9 cellular contexts compared by ENCODE assay signal in the genomic region with DNA sequence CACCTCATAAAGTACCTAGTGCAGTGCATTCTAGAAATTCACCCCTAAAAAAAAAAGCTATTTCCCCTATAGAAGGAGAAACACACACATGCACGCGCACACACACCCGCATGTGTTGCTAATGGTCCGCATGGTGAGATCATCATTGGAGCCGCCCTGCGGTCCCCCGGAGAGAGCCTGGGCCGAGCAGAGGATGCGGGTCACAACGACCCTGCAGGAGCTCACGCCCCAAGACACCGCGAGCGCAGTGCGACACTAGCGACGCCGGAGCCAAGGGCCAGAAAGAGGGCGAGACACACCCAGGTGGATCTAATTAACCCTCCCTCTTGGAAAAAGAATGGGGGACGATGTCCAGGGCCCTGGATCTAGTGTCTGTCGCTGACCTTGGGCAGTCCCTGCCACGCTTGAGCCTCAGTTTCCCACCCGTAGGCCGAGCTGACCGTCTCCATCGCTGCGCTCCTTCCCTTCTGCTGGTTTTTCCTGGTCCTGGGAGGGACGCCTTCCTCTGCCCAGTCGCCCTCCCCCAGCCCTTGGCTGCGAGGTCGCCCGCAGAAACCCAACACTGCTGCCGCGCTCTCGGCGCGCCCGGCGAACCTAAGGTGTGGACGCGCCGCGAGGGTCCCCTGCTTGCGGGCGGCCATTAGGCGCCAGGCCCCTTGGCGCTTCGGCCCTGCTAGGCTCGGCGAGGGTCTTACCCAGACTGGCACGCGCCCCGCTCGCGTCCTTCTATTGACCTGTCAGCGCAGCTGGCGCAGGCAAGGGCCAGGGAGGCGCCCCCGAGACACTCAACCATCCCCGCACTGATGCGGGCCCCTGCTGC. TPM values are rescaled to one million over a fixed set of nuclear protein-coding genes. Genes with fewer than 3 reads are reported as not detected.
A peak's percentile ranks its signal among the peaks of the same experiment; 100 is the strongest.
DNase-seq lines count a peak whose midpoint lies in the region; ATAC-seq and TF ChIP-seq lines count a peak whose summit lies in the region.
"Had no signal": no experiment of that assay in that cellular context is flagged by ENCODE, and none has a peak within 500 bp of the region (broad histone marks: within the 10 kb centered on the region; RNA-seq: fewer than 3 reads in every experiment).

No MANE protein-coding gene starts in this region.

- H3K79me1 ChIP-seq in neuronal stem cell (ENCODE audit: low read depth, low read length), result peaks cover 4% of the 10 kb centered on the region

- ATAC-seq in GM19328 (IDR thresholded peaks at IDR 0.05; ENCODE audit: unreplicated experiment), result no peak

- H2AFZ ChIP-seq in neuronal stem cell (ENCODE audit: low read length), result peak overlapping the region; percentile 96

- H4K8ac ChIP-seq in neuronal stem cell (ENCODE audit: low read depth, low read length), result peak overlapping the region; percentile 98

- TF ChIP-seq CTCF in fibroblast of villous mesenchyme (IDR thresholded peaks at IDR 0.05; ENCODE audit: insufficient read depth, low read depth, low read length) (no peak), GM20000 (IDR thresholded peaks at IDR 0.05; ENCODE audit: extremely low read depth, missing control alignments) (no peak)

- H2BK5ac ChIP-seq in neuronal stem cell (ENCODE audit: low read length), result no peak overlapping the region

- no peak overlapping the region for H2BK12ac ChIP-seq in neuronal stem cell (ENCODE audit: low read length)

- H4K91ac ChIP-seq in neuronal stem cell (ENCODE audit: low read depth, low read length, poor library complexity), result no peak overlapping the region

- peak overlapping the region; percentile 97 for H3K4me2 ChIP-seq in neuronal stem cell (ENCODE audit: insufficient read depth, low read length, poor library complexity, severe bottlenecking)
- H3K4me2 ChIP-seq: BLaER1 had no signal

- peak overlapping the region; percentile 25 for H2BK15ac ChIP-seq in neuronal stem cell (ENCODE audit: low read length)

- no peak overlapping the region for H3K27ac ChIP-seq in neuronal stem cell (replicated peaks; ENCODE audit: low read length)
- H3K27ac ChIP-seq: BLaER1 had no signal

- WGBS in neuronal stem cell (ENCODE audit: extremely low coverage in 2 of 2, insufficient read length in 2 of 2, insufficient replicate concordance in 1 of 2), 2 donors, result no CpG with 5 or more reads among the region's 61 CpGs

- H3K23ac ChIP-seq in neuronal stem cell (ENCODE audit: low read depth, low read length, poor library complexity), result peak overlapping the region; percentile 82

- peak overlapping the region; percentile 30 for H2AK5ac ChIP-seq in neuronal stem cell (ENCODE audit: low read depth, low read length)

- peak overlapping the region; percentile 47 for H3K4ac ChIP-seq in neuronal stem cell (ENCODE audit: low read length)

- H3K18ac ChIP-seq in neuronal stem cell (ENCODE audit: low read length), result peak overlapping the region; percentile 93

- H3K36me3 ChIP-seq in neuronal stem cell (replicated peaks in 1 of 2; ENCODE audit: control insufficient read depth in 2 of 2, insufficient read depth in 2 of 2, low read length in 2 of 2), result no peaks in the 10 kb centered on the region
- H3K36me3 ChIP-seq: BLaER1 had no signal

- H3K9me3 ChIP-seq in neuronal stem cell (replicated peaks in 1 of 2; ENCODE audit: control insufficient read depth in 2 of 2, insufficient read depth in 1 of 2, low read depth in 1 of 2, low read length in 2 of 2), result no peaks in the 10 kb centered on the region

- peak overlapping the region; percentile 0 for H2BK120ac ChIP-seq in neuronal stem cell (ENCODE audit: low read depth, low read length)

- H3K4me1 ChIP-seq in neuronal stem cell (ENCODE audit: control insufficient read depth in 2 of 2, insufficient read depth in 1 of 2, low read depth in 1 of 2, low read length in 2 of 2), result peaks cover 0 to 3% of the 10 kb centered on the region in 2 donors
- H3K4me1 ChIP-seq: BLaER1 had no signal

- peak; percentile 7 for DNase-seq in NCI-H1694 treated with DMSO at 0.1 percent for 48 hours (lab: John Stamatoyannopoulos, UW)
- no peak for DNase-seq in NCI-H1694 (lab: John Stamatoyannopoulos, UW)
- DNase-seq in SW480 (ENCODE audit: low spot score), result peak; percentile 62
- DNase-seq in fibroblast of villous mesenchyme (ENCODE audit: low read depth), result peak; percentile 4
- DNase-seq in neuronal stem cell (ENCODE audit: low spot score), result peak; percentile 38
- no peak for DNase-seq in GF-D8 (lab: John Stamatoyannopoulos, UW)
- DNase-seq in GM20000 (ENCODE audit: low spot score), result no peak

- H3K14ac ChIP-seq in neuronal stem cell (ENCODE audit: low read length), result no peak overlapping the region

- peak overlapping the region; percentile 92 for H3K9ac ChIP-seq in neuronal stem cell (ENCODE audit: low read depth, low read length, poor library complexity)
- H3K9ac ChIP-seq: BLaER1 had no signal

- peaks cover 0 to 7% (median 5%) of the 10 kb centered on the region in 3 experiments for H3K27me3 ChIP-seq in neuronal stem cell (ENCODE audit: control insufficient read depth in 3 of 3, insufficient read depth in 3 of 3, low read depth in 1 of 3, low read length in 3 of 3)
- H3K27me3 ChIP-seq: BLaER1 had no signal

- H3K4me3 ChIP-seq in fibroblast of villous mesenchyme (ENCODE audit: low read depth, low read length) (peak overlapping the region; percentile 51), neuronal stem cell (ENCODE audit: low read length in 2 of 2) (peak overlapping the region; percentile 75 to 80)
- H3K4me3 ChIP-seq: BLaER1 had no signal

RNA-seq across cellular contexts. Expression of gene RNF20, which starts 47.6 kb away (rescaled TPM):
- 20.9 and 22.9 TPM in 2 replicates for total RNA-seq in fibroblast of villous mesenchyme
- 32.0 TPM for polyA plus RNA-seq in neuronal stem cell (2013, experiment 1 of 2)
- polyA plus RNA-seq in neuronal stem cell (2013, experiment 2 of 2), result 31.1 TPM

RNA-seq across cellular contexts. Expression of gene ALDOB, which starts 50.5 kb away (rescaled TPM):
- total RNA-seq in fibroblast of villous mesenchyme, result not detected in 2 replicates
- not detected for polyA plus RNA-seq in neuronal stem cell (2013, experiment 1 of 2)
- polyA plus RNA-seq in neuronal stem cell (2013, experiment 2 of 2), result not detected

Comparison
In these comparisons a context has a peak if more than half of its experiments do, and no peak if none do; other contexts are left out.
1. DNase-seq: peak in NCI-H1694 treated with DMSO at 0.1 percent for 48 hours (single experiment), SW480 (single experiment), fibroblast of villous mesenchyme (single experiment) and neuronal stem cell (single experiment); none in NCI-H1694 (single experiment), GF-D8 (single experiment) and GM20000 (single experiment).